Comparison of ENCODE assay signal across 15 cellular contexts in the genomic region with DNA sequence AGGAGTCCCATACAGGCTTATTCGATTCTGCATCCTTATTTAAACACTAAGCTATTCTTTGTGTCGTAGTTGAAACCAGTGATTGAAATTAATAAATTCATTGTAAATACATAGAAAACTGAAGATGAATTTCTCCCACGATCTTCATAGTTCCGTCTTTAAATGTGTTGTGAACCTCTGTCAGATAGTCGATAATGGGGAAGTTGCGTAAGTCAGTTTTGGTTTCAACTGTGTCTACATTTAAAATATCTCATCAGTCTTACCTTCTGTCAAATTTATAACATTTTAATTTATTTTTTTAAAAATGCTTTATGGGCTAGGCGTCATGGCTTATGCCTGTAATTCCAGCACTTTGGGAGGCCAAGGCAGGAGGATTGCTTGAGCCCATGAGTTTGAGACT. TPM values are rescaled to one million over a fixed set of nuclear protein-coding genes. Genes with fewer than 3 reads are reported as not detected.
A peak's percentile ranks its signal among the peaks of the same experiment; 100 is the strongest.
DNase-seq lines count a peak whose midpoint lies in the region; ATAC-seq and TF ChIP-seq lines count a peak whose summit lies in the region.
"Had no signal": no experiment of that assay in that cellular context is flagged by ENCODE, and none has a peak within 500 bp of the region (broad histone marks: within the 10 kb centered on the region; RNA-seq: fewer than 3 reads in every experiment).

No MANE protein-coding gene starts in this region.

- DNase-seq in NAMALWA (ENCODE audit: low spot score) (peak; percentile 24), spleen (no peak), NCI-H2107 treated with DMSO at 0.1 percent for 48 hours (lab: John Stamatoyannopoulos, UW; ENCODE audit: unreplicated experiment) (no peak), epidermal melanocyte (ENCODE audit: insufficient read length, low spot score) (no peak), foreskin fibroblast (no peak)
- DNase-seq: activated CD8-positive, alpha-beta memory T cell treated with anti-CD3 and anti-CD28 coated beads for 24 hours; DMS 273 treated with DMSO at 0.1 percent for 48 hours; stimulated activated CD4-positive, alpha-beta T cell treated with anti-CD3 and anti-CD28 coated beads, Interleukin-1b, Interleukin-23, amount 100 ng/mL, for 48 hours; testis had no signal

- no peak for TF ChIP-seq POLR2A in spleen (IDR thresholded peaks at IDR 0.05)

- peak overlapping the region in 1 of 8 donors; percentile 23 for H3K4me3 ChIP-seq in spleen
- no peak overlapping the region for H3K4me3 ChIP-seq in foreskin fibroblast (ENCODE audit: low read depth in 1 of 2, low read length in 2 of 2)
- H3K4me3 ChIP-seq: SK-N-MC, testis had no signal

- H3K9me3 ChIP-seq in spleen, result no peaks in the 10 kb centered on the region
- H3K9me3 ChIP-seq: testis had no signal

- ATAC-seq in GM19372 (IDR thresholded peaks at IDR 0.05; ENCODE audit: low read depth, unreplicated experiment) (peak; percentile 86), HG02885 (IDR thresholded peaks at IDR 0.05; ENCODE audit: poor library complexity, unreplicated experiment) (peak; percentile 86), HG02623 (IDR thresholded peaks at IDR 0.05; ENCODE audit: unreplicated experiment) (no peak)

- TF ChIP-seq CTCF in spleen (IDR thresholded peaks at IDR 0.05 in 8 of 11, conservative IDR thresholded peaks at IDR 0.05 in 3 of 11), result no peak
- TF ChIP-seq CTCF in foreskin fibroblast (IDR thresholded peaks at IDR 0.05; ENCODE audit: low read depth, low read length), result no peak

- WGBS in spleen, 5 donors, result 44 to 68% (median 49%) methylated on average over 7 of the region's 7 CpGs

- intact Hi-C loops in spleen (cut with DNase I; ENCODE audit: low total_unique reads), result no loop called here

- no peaks in the 10 kb centered on the region for H3K27me3 ChIP-seq in spleen (replicated peaks in 1 of 7)
- H3K27me3 ChIP-seq: testis had no signal

- peaks cover 0 to 24% (median 0%) of the 10 kb centered on the region in 6 donors for H3K36me3 ChIP-seq in spleen

- peaks cover 16 to 81% (median 36%) of the 10 kb centered on the region in 6 donors for H3K4me1 ChIP-seq in spleen

- peak overlapping the region; percentile 30 to 84 (median 68) for H3K27ac ChIP-seq in spleen
- H3K27ac ChIP-seq: SK-N-MC, testis had no signal

RNA-seq across cellular contexts. Expression of a gene that starts 12.7 kb away (rescaled TPM):
- total RNA-seq in spleen, result 10 to 100 TPM; 34.8 to 76.0 (median 52.0) TPM
- polyA plus RNA-seq in spleen, result 10 to 100 TPM in 1 of 3 donors, 1 to 10 TPM in 2; 5.9 to 14.4 (median 9.3) TPM
- total RNA-seq: HT-29 had no signal
- polyA plus RNA-seq: neural cell had no signal
